In the genomic region with DNA sequence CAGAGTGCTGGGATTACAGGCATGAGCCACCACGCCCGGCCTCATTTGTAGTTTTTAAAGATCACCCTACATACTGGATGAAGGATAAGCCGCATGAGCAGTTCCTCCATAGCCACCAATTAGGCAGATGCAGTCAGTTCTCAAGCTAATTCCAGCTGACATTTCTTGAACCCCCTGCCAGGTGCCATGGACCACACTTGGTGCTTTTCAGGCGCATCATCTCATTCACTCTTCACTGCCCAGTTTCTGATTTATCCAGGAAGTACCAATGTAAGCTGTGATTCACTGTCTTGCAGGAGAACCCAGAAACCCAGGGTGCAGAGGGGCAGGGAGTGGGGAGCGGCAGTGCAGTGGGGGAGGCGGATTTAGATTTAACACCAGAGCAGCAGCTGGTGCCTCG, we compare ENCODE assay signal across 4 cellular contexts.
A peak's percentile ranks its signal among the peaks of the same experiment; 100 is the strongest.
TF ChIP-seq lines count a peak whose summit lies in the region.

No MANE protein-coding gene starts in this region.

TF ChIP-seq in SK-N-SH, 30 proteins besides CTCF, POLR2A, EP300 and RAD21:
- TF ChIP-seq PBX3 (IDR thresholded peaks at IDR 0.05) (peak; percentile 33; the same call in 1 of the 2 replicates), TCF12 (IDR thresholded peaks at IDR 0.05) (0 out of 2 replicates have a peak, but pooled peaks have one; percentile 9), CHD2 (IDR thresholded peaks at IDR 0.05; ENCODE audit: low read length, partially characterized antibody) (no peak)

TF ChIP-seq in SK-N-SH treated with all-trans-retinoic acid at 6 μM for 48 hours, 23 proteins besides CTCF, POLR2A, EP300 and RAD21:
- no peak for TF ChIP-seq ARNTL (CRISPR knock-in tag; IDR thresholded peaks at IDR 0.05; ENCODE audit: borderline replicate concordance, low read depth)
- no peak for TF ChIP-seq GLIS3 (CRISPR knock-in tag; IDR thresholded peaks at IDR 0.05)
- TF ChIP-seq ZNF70 (CRISPR knock-in tag; IDR thresholded peaks at IDR 0.05): no peak
- TF ChIP-seq ZC3H10 (CRISPR knock-in tag; IDR thresholded peaks at IDR 0.05): no peak
- TF ChIP-seq ZFP30 (CRISPR knock-in tag; IDR thresholded peaks at IDR 0.05): no peak
- TF ChIP-seq BACH2 (CRISPR knock-in tag; IDR thresholded peaks at IDR 0.05; ENCODE audit: borderline replicate concordance): no peak
- TF ChIP-seq ZFP3 (CRISPR knock-in tag; IDR thresholded peaks at IDR 0.05): no peak
- TF ChIP-seq TCF4 (CRISPR knock-in tag; IDR thresholded peaks at IDR 0.05; ENCODE audit: borderline replicate concordance): no peak
- TF ChIP-seq POU6F1 (CRISPR knock-in tag; IDR thresholded peaks at IDR 0.05; ENCODE audit: borderline replicate concordance, low read depth): no peak
- no peak for TF ChIP-seq TSHZ2 (CRISPR knock-in tag; IDR thresholded peaks at IDR 0.05)
- TF ChIP-seq ESRRG (CRISPR knock-in tag; IDR thresholded peaks at IDR 0.05): no peak
TF ChIP-seq in SK-N-SH treated with all-trans-retinoic acid at 6 μM for 48 hours: peak in this region for 0.

TF ChIP-seq in H1, 55 proteins besides CTCF, POLR2A, EP300 and RAD21:
- peak; percentile 5 for TF ChIP-seq RNF2 (IDR thresholded peaks at IDR 0.05; ENCODE audit: borderline replicate concordance, low read depth, low read length, missing control alignments, poor library complexity, severe bottlenecking)
- no peak for TF ChIP-seq YY1 (IDR thresholded peaks at IDR 0.05; ENCODE audit: low read depth, low read length)

TF ChIP-seq in WTC11, 78 proteins besides CTCF, POLR2A, EP300 and RAD21:
- TF ChIP-seq MXD4 (CRISPR knock-in tag; IDR thresholded peaks at IDR 0.05; ENCODE audit: borderline replicate concordance) (no peak), SMAD3 (CRISPR knock-in tag; IDR thresholded peaks at IDR 0.05; ENCODE audit: borderline replicate concordance) (no peak), JAZF1 (CRISPR knock-in tag; IDR thresholded peaks at IDR 0.05) (no peak), NFYB (CRISPR knock-in tag; conservative IDR thresholded peaks at IDR 0.05; ENCODE audit: low read depth) (no peak), CREB1 (CRISPR knock-in tag; IDR thresholded peaks at IDR 0.05) (no peak), CREM (CRISPR knock-in tag; IDR thresholded peaks at IDR 0.05) (no peak)
- TF ChIP-seq, protein P1, sequence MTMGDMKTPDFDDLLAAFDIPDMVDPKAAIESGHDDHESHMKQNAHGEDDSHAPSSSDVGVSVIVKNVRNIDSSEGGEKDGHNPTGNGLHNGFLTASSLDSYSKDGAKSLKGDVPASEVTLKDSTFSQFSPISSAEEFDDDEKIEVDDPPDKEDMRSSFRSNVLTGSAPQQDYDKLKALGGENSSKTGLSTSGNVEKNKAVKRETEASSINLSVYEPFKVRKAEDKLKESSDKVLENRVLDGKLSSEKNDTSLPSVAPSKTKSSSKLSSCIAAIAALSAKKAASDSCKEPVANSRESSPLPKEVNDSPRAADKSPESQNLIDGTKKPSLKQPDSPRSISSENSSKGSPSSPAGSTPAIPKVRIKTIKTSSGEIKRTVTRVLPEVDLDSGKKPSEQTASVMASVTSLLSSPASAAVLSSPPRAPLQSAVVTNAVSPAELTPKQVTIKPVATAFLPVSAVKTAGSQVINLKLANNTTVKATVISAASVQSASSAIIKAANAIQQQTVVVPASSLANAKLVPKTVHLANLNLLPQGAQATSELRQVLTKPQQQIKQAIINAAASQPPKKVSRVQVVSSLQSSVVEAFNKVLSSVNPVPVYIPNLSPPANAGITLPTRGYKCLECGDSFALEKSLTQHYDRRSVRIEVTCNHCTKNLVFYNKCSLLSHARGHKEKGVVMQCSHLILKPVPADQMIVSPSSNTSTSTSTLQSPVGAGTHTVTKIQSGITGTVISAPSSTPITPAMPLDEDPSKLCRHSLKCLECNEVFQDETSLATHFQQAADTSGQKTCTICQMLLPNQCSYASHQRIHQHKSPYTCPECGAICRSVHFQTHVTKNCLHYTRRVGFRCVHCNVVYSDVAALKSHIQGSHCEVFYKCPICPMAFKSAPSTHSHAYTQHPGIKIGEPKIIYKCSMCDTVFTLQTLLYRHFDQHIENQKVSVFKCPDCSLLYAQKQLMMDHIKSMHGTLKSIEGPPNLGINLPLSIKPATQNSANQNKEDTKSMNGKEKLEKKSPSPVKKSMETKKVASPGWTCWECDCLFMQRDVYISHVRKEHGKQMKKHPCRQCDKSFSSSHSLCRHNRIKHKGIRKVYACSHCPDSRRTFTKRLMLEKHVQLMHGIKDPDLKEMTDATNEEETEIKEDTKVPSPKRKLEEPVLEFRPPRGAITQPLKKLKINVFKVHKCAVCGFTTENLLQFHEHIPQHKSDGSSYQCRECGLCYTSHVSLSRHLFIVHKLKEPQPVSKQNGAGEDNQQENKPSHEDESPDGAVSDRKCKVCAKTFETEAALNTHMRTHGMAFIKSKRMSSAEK (CRISPR knock-in tag; IDR thresholded peaks at IDR 0.05; ENCODE audit: borderline replicate concordance): no peak
